ENCODE assay signal across 1 cellular context in genomic region chr1:205775015-205775716, GRCh38.
A peak's percentile ranks its signal among the peaks of the same experiment; 100 is the strongest.
TF ChIP-seq lines count a peak whose summit lies in the region.

RAB29 (minus strand) TSS chr1:205775482; CDS start chr1:205774956, 526 bp downstream.

TF ChIP-seq in K562, 482 proteins besides CTCF, POLR2A, EP300 and RAD21 (continued from another document and continues in another):
- TF ChIP-seq ZNF282 (CRISPR knock-in tag; IDR thresholded peaks at IDR 0.05): no peak
- peak; percentile 49; the same call in 1 of the 2 replicates for TF ChIP-seq DMBX1 (CRISPR knock-in tag; IDR thresholded peaks at IDR 0.05; ENCODE audit: borderline replicate concordance)
- no peak for TF ChIP-seq HOXB6 (CRISPR knock-in tag; IDR thresholded peaks at IDR 0.05; ENCODE audit: borderline replicate concordance)
- TF ChIP-seq ELF4 (CRISPR knock-in tag; IDR thresholded peaks at IDR 0.05): peak; percentile 63; the same call in 1 of the 2 replicates
- TF ChIP-seq PREB (CRISPR knock-in tag; IDR thresholded peaks at IDR 0.05): no peak
- TF ChIP-seq CREB1 (IDR thresholded peaks at IDR 0.05): 0 out of 2 replicates have a peak, but pooled peaks have one; percentile 39
- TF ChIP-seq CREB1 (CRISPR knock-in tag; IDR thresholded peaks at IDR 0.05): peak; percentile 63; the same call in 1 of the 2 replicates
- TF ChIP-seq ZNF444 (CRISPR knock-in tag; IDR thresholded peaks at IDR 0.05): no peak
- TF ChIP-seq HNRNPUL1 (IDR thresholded peaks at IDR 0.05; ENCODE audit: low read length): no peak
- no peak for TF ChIP-seq DDX20 (tag; IDR thresholded peaks at IDR 0.05; ENCODE audit: low read depth)
- TF ChIP-seq ZNF644 (tag; IDR thresholded peaks at IDR 0.05; ENCODE audit: low read depth): peak; percentile 94
- no peak for TF ChIP-seq HMGXB4 (CRISPR knock-in tag; IDR thresholded peaks at IDR 0.05)
- no peak for TF ChIP-seq MECOM (CRISPR knock-in tag; IDR thresholded peaks at IDR 0.05)
- TF ChIP-seq SIRT6 (IDR thresholded peaks at IDR 0.05; ENCODE audit: low read depth, low read length): no peak
- TF ChIP-seq PHF20 (IDR thresholded peaks at IDR 0.05; ENCODE audit: partially characterized antibody): peak; percentile 24
- TF ChIP-seq ZBTB43 (CRISPR knock-in tag; IDR thresholded peaks at IDR 0.05): no peak
- 0 out of 2 replicates have a peak, but pooled peaks have one; percentile 58 for TF ChIP-seq NKRF (IDR thresholded peaks at IDR 0.05; ENCODE audit: borderline replicate concordance)
- TF ChIP-seq SRSF3 (IDR thresholded peaks at IDR 0.05; ENCODE audit: insufficient read depth, low read length): no peak
- no peak; a peak in 1 of 4 replicates for TF ChIP-seq KDM1A (IDR thresholded peaks at IDR 0.05)
- TF ChIP-seq CGGBP1 (CRISPR knock-in tag; IDR thresholded peaks at IDR 0.05): no peak
- TF ChIP-seq GTF2A2 (tag; IDR thresholded peaks at IDR 0.05): no peak
- no peak for TF ChIP-seq POLR2AphosphoS2 (IDR thresholded peaks at IDR 0.05; ENCODE audit: low read length)
- no peak for TF ChIP-seq NCOA2 (IDR thresholded peaks at IDR 0.05; ENCODE audit: partially characterized antibody in 2 of 2)
- peak in 1 of 2 experiments; percentile 63; a peak in 1 of 4 replicates for TF ChIP-seq FOXA3 (CRISPR knock-in tag; conservative IDR thresholded peaks at IDR 0.05 in 1 of 2, IDR thresholded peaks at IDR 0.05 in 1 of 2)
- no peak for TF ChIP-seq STAT6 (CRISPR knock-in tag; IDR thresholded peaks at IDR 0.05)
- TF ChIP-seq NR2C1 (IDR thresholded peaks at IDR 0.05): no peak
- TF ChIP-seq NR2C1 (tag; IDR thresholded peaks at IDR 0.05): peak; percentile 62
- no peak for TF ChIP-seq PKNOX1 (IDR thresholded peaks at IDR 0.05)
- peak; percentile 71 for TF ChIP-seq GABPB1 (CRISPR knock-in tag; IDR thresholded peaks at IDR 0.05)
- TF ChIP-seq ZEB2 (IDR thresholded peaks at IDR 0.05): no peak
- TF ChIP-seq UBTF (IDR thresholded peaks at IDR 0.05; ENCODE audit: borderline replicate concordance in 1 of 2, low read depth in 2 of 2, low read length in 2 of 2): no peak
- no peak for TF ChIP-seq THRA (IDR thresholded peaks at IDR 0.05)
- no peak for TF ChIP-seq C11orf30 (IDR thresholded peaks at IDR 0.05; ENCODE audit: low read depth)
- no peak for TF ChIP-seq ZBTB1 (CRISPR knock-in tag; IDR thresholded peaks at IDR 0.05; ENCODE audit: borderline replicate concordance, low read depth)
- no peak for TF ChIP-seq ZSCAN29 (IDR thresholded peaks at IDR 0.05)
- no peak for TF ChIP-seq NUFIP1 (IDR thresholded peaks at IDR 0.05; ENCODE audit: partially characterized antibody)
- TF ChIP-seq CREB3 (tag; conservative IDR thresholded peaks at IDR 0.05; ENCODE audit: low read depth): no peak
- no peak for TF ChIP-seq ZNF655 (CRISPR knock-in tag; IDR thresholded peaks at IDR 0.05)
- TF ChIP-seq FOXA1 (IDR thresholded peaks at IDR 0.05; ENCODE audit: borderline replicate concordance): no peak
- TF ChIP-seq MEIS2 (IDR thresholded peaks at IDR 0.05; ENCODE audit: partially characterized antibody): no peak
- no peak for TF ChIP-seq TCF7L2 (IDR thresholded peaks at IDR 0.05; ENCODE audit: low read depth, low read length)
- TF ChIP-seq JUN (IDR thresholded peaks at IDR 0.05; ENCODE audit: borderline replicate concordance, low read depth, low read length): no peak; the same call in 1 of the 2 replicates
- no peak for TF ChIP-seq JUN (CRISPR knock-in tag; IDR thresholded peaks at IDR 0.05; ENCODE audit: borderline replicate concordance)
- TF ChIP-seq CLOCK (CRISPR knock-in tag; IDR thresholded peaks at IDR 0.05; ENCODE audit: borderline replicate concordance): no peak
- peak; percentile 50 for TF ChIP-seq RBBP5 (IDR thresholded peaks at IDR 0.05; ENCODE audit: borderline replicate concordance, insufficient read depth, low read length, poor library complexity, severe bottlenecking)
